Comparison of ENCODE assay signal across 15 cellular contexts in the genomic region with DNA sequence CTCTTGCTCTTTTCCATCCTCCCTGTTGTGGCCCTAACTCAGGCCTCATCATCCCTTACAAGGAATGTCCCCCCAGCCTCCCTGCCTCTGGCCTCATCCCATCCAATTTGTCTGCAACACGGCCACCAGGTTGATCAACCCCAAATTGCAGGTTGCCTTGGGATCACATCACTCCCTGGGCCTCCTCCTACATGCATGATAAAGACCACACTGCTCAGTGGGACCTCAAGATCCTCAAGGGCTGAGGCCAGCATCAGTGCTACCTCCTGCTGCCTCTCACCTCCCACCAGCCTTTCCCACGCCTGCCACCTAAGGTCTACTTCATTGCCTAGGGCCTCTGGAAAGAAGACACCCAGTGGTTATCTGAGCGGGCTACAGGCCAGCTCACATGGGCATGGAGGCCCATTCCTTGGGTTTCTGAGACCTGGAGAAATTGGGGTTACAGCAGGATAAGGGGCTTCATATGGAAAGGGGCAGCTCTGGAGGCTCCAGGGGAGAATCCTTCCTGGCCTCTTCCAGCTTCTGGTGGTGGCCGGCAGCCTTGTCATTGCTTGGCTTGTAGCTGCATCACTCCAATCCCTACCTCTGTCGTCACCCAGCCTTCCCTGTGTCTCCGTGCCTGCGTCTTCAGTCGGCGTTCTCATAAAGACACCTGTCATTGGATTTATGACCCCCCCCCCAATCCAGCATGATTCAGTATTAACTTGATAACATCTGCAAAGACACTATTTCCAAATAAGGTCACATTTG.
DNase-seq lines count a peak whose midpoint lies in the region; ATAC-seq and TF ChIP-seq lines count a peak whose summit lies in the region.
"Had no signal": no experiment of that assay in that cellular context is flagged by ENCODE, and none has a peak within 500 bp of the region (broad histone marks: within the 10 kb centered on the region; RNA-seq: fewer than 3 reads in every experiment).

No MANE protein-coding gene starts in this region.

- H3K27ac ChIP-seq in SK-N-MC, result peak overlapping the region; percentile 92
- no peak overlapping the region for H3K27ac ChIP-seq in endodermal cell (ENCODE audit: low read depth, low read length)
- H3K27ac ChIP-seq in neuronal stem cell (replicated peaks; ENCODE audit: low read length), result no peak overlapping the region
- no peak overlapping the region for H3K27ac ChIP-seq in suprapubic skin
- H3K27ac ChIP-seq: C4-2B had no signal

- peak overlapping the region; percentile 65 for H2BK12ac ChIP-seq in neuronal stem cell (ENCODE audit: low read length)

- in situ Hi-C loops in ACHN (cut with HindIII; ENCODE audit: low pct_ligation_motif_present, low pct_unique_long_range_greater_than_20kb, low sequenced_read_pairs), result no loop called here

- H3K4me1 Mint-ChIP-seq in endodermal cell, result peaks cover 29% of the 10 kb centered on the region
- H3K4me1 Mint-ChIP-seq: CD4-positive, alpha-beta memory T cell had no signal

- WGBS in endodermal cell (ENCODE audit: insufficient coverage in 1 of 2, insufficient read length in 1 of 2), 2 experiments, result 91 to 92% methylated on average over 4 to 9 of the region's 9 CpGs
- no CpG with 5 or more reads among the region's 9 CpGs for WGBS in neuronal stem cell (ENCODE audit: extremely low coverage in 2 of 2, insufficient read length in 2 of 2, insufficient replicate concordance in 1 of 2), 2 donors
- WGBS in suprapubic skin, result 85% methylated on average over 9 of the region's 9 CpGs

- H3K9me3 Mint-ChIP-seq in endodermal cell, result peaks cover 7% of the 10 kb centered on the region

- no peaks in the 10 kb centered on the region for H3K36me3 Mint-ChIP-seq in endodermal cell (ENCODE audit: low read depth)
- H3K36me3 Mint-ChIP-seq: CD4-positive, alpha-beta memory T cell had no signal

- H3K4me3 ChIP-seq in SK-N-MC (no peak overlapping the region), endodermal cell (ENCODE audit: low read length) (no peak overlapping the region), neuronal stem cell (ENCODE audit: low read length in 2 of 2) (no peak overlapping the region), suprapubic skin (no peak overlapping the region)
- H3K4me3 ChIP-seq: GM12878 had no signal

- H4K8ac ChIP-seq in neuronal stem cell (ENCODE audit: low read depth, low read length), result no peak overlapping the region

- ATAC-seq in HG02973 (IDR thresholded peaks at IDR 0.05; ENCODE audit: unreplicated experiment), result no peak
- ATAC-seq: GM12878, HepG2 had no signal

- no peak overlapping the region for H3K9ac ChIP-seq in SK-N-MC (ENCODE audit: insufficient read length)
- H3K9ac ChIP-seq in endodermal cell (ENCODE audit: extremely low read depth, low read length, poor library complexity, severe bottlenecking), result no peak overlapping the region
- H3K9ac ChIP-seq in neuronal stem cell (ENCODE audit: low read depth, low read length, poor library complexity), result no peak overlapping the region

- DNase-seq in SK-N-MC (ENCODE audit: low read depth, low spot score), result no peak
- DNase-seq in endodermal cell, result peak; percentile 33
- no peak for DNase-seq in neuronal stem cell (ENCODE audit: low spot score)
- peak; percentile 20 to 71 for DNase-seq in suprapubic skin (ENCODE audit: low spot score in 2 of 2)
- no peak for DNase-seq in stimulated activated naive CD4-positive, alpha-beta T cell treated with Interleukin-2 at 50 U/mL for 16 hours (lab: John Stamatoyannopoulos, UW)
- no peak for DNase-seq in T1000 (lab: John Stamatoyannopoulos, UW)
- DNase-seq in ACHN, result no peak
- DNase-seq: BE2C; CD4-positive, alpha-beta memory T cell; DMS79; H7 had no signal

- H3K27me3 ChIP-seq in endodermal cell (ENCODE audit: control insufficient read depth, insufficient read depth, low read length, poor library complexity, severe bottlenecking) (peaks cover 29% of the 10 kb centered on the region), neuronal stem cell (ENCODE audit: control insufficient read depth in 3 of 3, insufficient read depth in 3 of 3, low read depth in 1 of 3, low read length in 3 of 3) (peaks cover 0 to 30% (median 0%) of the 10 kb centered on the region in 3 experiments), suprapubic skin (peaks cover 82% of the 10 kb centered on the region)
- H3K27me3 ChIP-seq: BE2C had no signal

- H3K4ac ChIP-seq in neuronal stem cell (ENCODE audit: low read length), result no peak overlapping the region

- H3K4me3 Mint-ChIP-seq in endodermal cell, result no peak overlapping the region
- H3K4me3 Mint-ChIP-seq: CD4-positive, alpha-beta memory T cell had no signal

- H4K91ac ChIP-seq in neuronal stem cell (ENCODE audit: low read depth, low read length, poor library complexity), result no peak overlapping the region

- TF ChIP-seq POLR2A in suprapubic skin (IDR thresholded peaks at IDR 0.05), result no peak

- H2BK120ac ChIP-seq in neuronal stem cell (ENCODE audit: low read depth, low read length), result no peak overlapping the region

- TF ChIP-seq CTCF in endodermal cell (conservative IDR thresholded peaks at IDR 0.05) (no peak), suprapubic skin (IDR thresholded peaks at IDR 0.05) (no peak)

- H3K36me3 ChIP-seq in SK-N-MC (ENCODE audit: insufficient read depth, low read length) (0 out of 2 replicates have a peak, but pooled peaks cover 3% of the 10 kb centered on the region), endodermal cell (ENCODE audit: control insufficient read depth, insufficient read depth, low read length) (no peaks in the 10 kb centered on the region), neuronal stem cell (replicated peaks in 1 of 2; ENCODE audit: control insufficient read depth in 2 of 2, insufficient read depth in 2 of 2, low read length in 2 of 2) (no peaks in the 10 kb centered on the region), suprapubic skin (no peaks in the 10 kb centered on the region)
- H3K36me3 ChIP-seq: BE2C had no signal

- H3K9me3 ChIP-seq in SK-N-MC (ENCODE audit: low read depth, low read length), result no peaks in the 10 kb centered on the region
- no peaks in the 10 kb centered on the region for H3K9me3 ChIP-seq in endodermal cell (ENCODE audit: control insufficient read depth, low read length)
- H3K9me3 ChIP-seq in neuronal stem cell (replicated peaks in 1 of 2; ENCODE audit: control insufficient read depth in 2 of 2, insufficient read depth in 1 of 2, low read depth in 1 of 2, low read length in 2 of 2), result peaks cover 0 to 2% of the 10 kb centered on the region in 2 donors
- no peaks in the 10 kb centered on the region for H3K9me3 ChIP-seq in suprapubic skin
- H3K9me3 ChIP-seq: BE2C had no signal

- H3K79me1 ChIP-seq in neuronal stem cell (ENCODE audit: low read depth, low read length), result no peaks in the 10 kb centered on the region

- peak overlapping the region; percentile 43 for H2AK5ac ChIP-seq in neuronal stem cell (ENCODE audit: low read depth, low read length)

- H2BK15ac ChIP-seq in neuronal stem cell (ENCODE audit: low read length), result peak overlapping the region; percentile 18

- H3K18ac ChIP-seq in neuronal stem cell (ENCODE audit: low read length), result peak overlapping the region; percentile 81

- H3K27me3 Mint-ChIP-seq in endodermal cell (ENCODE audit: insufficient read depth), result peaks cover 22% of the 10 kb centered on the region

- no peaks in the 10 kb centered on the region for H3K4me1 ChIP-seq in endodermal cell (ENCODE audit: control insufficient read depth, insufficient read depth, low read length)
- H3K4me1 ChIP-seq in neuronal stem cell (ENCODE audit: control insufficient read depth in 2 of 2, insufficient read depth in 1 of 2, low read depth in 1 of 2, low read length in 2 of 2), result peaks cover 0 to 20% of the 10 kb centered on the region in 2 donors
- H3K4me1 ChIP-seq in suprapubic skin, result no peaks in the 10 kb centered on the region
- H3K4me1 ChIP-seq: BE2C had no signal

- no peak overlapping the region for H3K14ac ChIP-seq in neuronal stem cell (ENCODE audit: low read length)

- no peak for TF ChIP-seq EP300 in suprapubic skin (IDR thresholded peaks at IDR 0.05)

- no peak overlapping the region for H3K27ac Mint-ChIP-seq in endodermal cell
- H3K27ac Mint-ChIP-seq: CD4-positive, alpha-beta memory T cell had no signal

- no peak overlapping the region for H3K23ac ChIP-seq in neuronal stem cell (ENCODE audit: low read depth, low read length, poor library complexity)

- no peak overlapping the region for H2AFZ ChIP-seq in neuronal stem cell (ENCODE audit: low read length)

- H3K4me2 ChIP-seq in neuronal stem cell (ENCODE audit: insufficient read depth, low read length, poor library complexity, severe bottlenecking), result no peak overlapping the region

- H2BK5ac ChIP-seq in neuronal stem cell (ENCODE audit: low read length), result no peak overlapping the region

Comparison
In these comparisons a context has a peak if more than half of its experiments do, and no peak if none do; other contexts are left out.
1. DNase-seq: peak in endodermal cell (single experiment) and suprapubic skin (2 of 2); none in SK-N-MC (single experiment), neuronal stem cell (single experiment), stimulated activated naive CD4-positive, alpha-beta T cell treated with Interleukin-2 at 50 U/mL for 16 hours (single experiment), T1000 (single experiment) and ACHN (single experiment).